7 cellular contexts compared by ENCODE assay signal in genomic region chr4:48780867-48781219, GRCh38. TPM values are rescaled to one million over a fixed set of nuclear protein-coding genes. Genes with fewer than 3 reads are reported as not detected.
DNase-seq lines count a peak whose midpoint lies in the region; ATAC-seq, FAIRE-seq and TF ChIP-seq lines count a peak whose summit lies in the region.

No MANE protein-coding gene starts in this region.

- H3K4me3 ChIP-seq in HEK293 (ENCODE audit: low read depth, low read length) = peak overlapping the region; percentile 56
- peak overlapping the region; percentile 73 for H3K4me3 ChIP-seq in GM12878

- H2AFZ ChIP-seq in GM12878 (ENCODE audit: control insufficient read depth, low read depth, low read length) = peak overlapping the region; percentile 63

- H3K9me3 ChIP-seq in HEK293 (ENCODE audit: control insufficient read depth, insufficient read depth, low read depth, low read length) (no peaks in the 10 kb centered on the region), GM12878 (replicated peaks; ENCODE audit: control insufficient read depth, insufficient read depth, low read length) (no peaks in the 10 kb centered on the region)

- intact Hi-C loops in GM12878 (cut with micrococcal nuclease; ENCODE audit: unreplicated experiment) = loop anchor here (1.0 to 5.0 kb wide), 3 partner anchors 50 to 204 kb away; partner anchors contain the start of genes OCIAD1 and OCIAD2

- TF ChIP-seq RAD21 in GM12878 (IDR thresholded peaks at IDR 0.05; ENCODE audit: insufficient read depth, low read depth, low read length) = no peak

- H3K36me3 ChIP-seq in HEK293 (ENCODE audit: control insufficient read depth in 2 of 2, insufficient read depth in 1 of 2, low read length in 2 of 2) (no peaks in the 10 kb centered on the region), GM12878 (ENCODE audit: control insufficient read depth in 2 of 2, insufficient read depth in 2 of 2, low read length in 1 of 2) (no peaks in the 10 kb centered on the region)

- DNase-seq in RWPE1 (ENCODE audit: low spot score) (no peak), GM12878 (ENCODE audit: low read depth, low spot score) (no peak), kidney tubule cell (ENCODE audit: low spot score) (peak; percentile 66), hepatic stellate cell (ENCODE audit: low spot score) (no peak)
- peak; percentile 7 for DNase-seq in stimulated activated CD4-positive, alpha-beta T cell treated with anti-CD3 and anti-CD28 coated beads, Interleukin-4, amount 100 ng/mL, for 1 hour

- no peaks in the 10 kb centered on the region for H3K27me3 ChIP-seq in GM12878 (replicated peaks in 1 of 2; ENCODE audit: control insufficient read depth in 2 of 2, insufficient read depth in 2 of 2, low read length in 1 of 2)

- ATAC-seq in GM12878 = no peak
- ATAC-seq in HG02610 (IDR thresholded peaks at IDR 0.05; ENCODE audit: unreplicated experiment) = no peak

- TF ChIP-seq POLR2A in GM12878 (IDR thresholded peaks at IDR 0.05; ENCODE audit: low read depth, low read length) = no peak

- FAIRE-seq in GM12878 (lab: Jason Lieb, UNC) = no peak

- SMC1A ChIA-PET in GM12878 (lab: Charles Lee; ENCODE audit: uncharacterized antibody, unreplicated experiment) = interaction anchor here (0.7 to 2.5 kb wide), 21 partner anchors 12 to 223 kb away, joined by 3 to 9 read pairs (median 3); partner anchors contain the start of gene OCIAD2

- peaks cover 41% of the 10 kb centered on the region for H3K79me2 ChIP-seq in GM12878 (ENCODE audit: control insufficient read depth, insufficient read depth, low read length)

- POLR2A ChIA-PET in HEK293 (lab: Yijun Ruan, JAX) = interaction anchor here (0.9 to 1.7 kb wide), 7 partner anchors 11 to 201 kb away, joined by 3 to 7 read pairs (median 3); partner anchors contain the start of genes OCIAD1 and OCIAD2
- POLR2A ChIA-PET in RWPE1 (lab: Yijun Ruan, JAX; ENCODE audit: low non-redundant PET) = no interaction called here
- POLR2A ChIA-PET in GM12878 (lab: Charles Lee) = interaction anchor here (0.5 to 1.4 kb wide), 11 partner anchors 9 to 571 kb away, joined by 3 to 7 read pairs (median 4); no protein-coding TSS in a partner anchor

- RAD21 ChIA-PET in GM12878 (lab: Charles Lee; ENCODE audit: unreplicated experiment) = interaction anchor here (0.6 to 3.8 kb wide), 16 partner anchors 10 to 202 kb away, joined by 3 to 12 read pairs (median 4); partner anchors contain the start of gene OCIAD1

- in situ Hi-C loops in GM12878 (cut with MboI) = no loop called here

- H3K9ac ChIP-seq in GM12878 (ENCODE audit: control insufficient read depth, insufficient read depth, low read length) = peak overlapping the region; percentile 60

- H3K27ac ChIP-seq in HEK293 (ENCODE audit: extremely low read depth, low read depth, low read length) (peak overlapping the region; percentile 38), RWPE1 (peak overlapping the region; percentile 99; the same call in 1 of the 2 replicates), GM12878 (ENCODE audit: control insufficient read depth, insufficient read depth) (peak overlapping the region; percentile 56)

- H4K20me1 ChIP-seq in GM12878 (ENCODE audit: control insufficient read depth, insufficient read depth) = no peaks in the 10 kb centered on the region

- no peak for TF ChIP-seq EP300 in GM12878 (IDR thresholded peaks at IDR 0.05; ENCODE audit: borderline replicate concordance in 1 of 2, control insufficient read depth in 1 of 2, low read depth in 2 of 2, low read length in 2 of 2)

- TSS peak; percentile 99 for BruUV-seq in GM12878 (replicated peaks; lab: Mats Ljungman, UMichigan)

- WGBS in GM12878 (ENCODE audit: insufficient coverage, insufficient replicate concordance, low lambda C conversion rate, missing lambda C conversion rate) = 0% methylated on average over 10 of the region's 10 CpGs

- H3K4me2 ChIP-seq in GM12878 (ENCODE audit: control insufficient read depth, insufficient read depth) = peak overlapping the region; percentile 86

- TF ChIP-seq CTCF in HEK293 (tag by site-specific recombination; IDR thresholded peaks at IDR 0.05) (no peak), RWPE1 (conservative IDR thresholded peaks at IDR 0.05; ENCODE audit: low read depth) (no peak), GM12878 (IDR thresholded peaks at IDR 0.05 in 2 of 3, conservative IDR thresholded peaks at IDR 0.05 in 1 of 3; ENCODE audit: control insufficient read depth in 2 of 3, extremely low read depth in 1 of 3, insufficient read depth in 1 of 3, low read depth in 3 of 3, low read length in 3 of 3) (no peak)

- H3K4me1 ChIP-seq in HEK293 (ENCODE audit: control insufficient read depth, insufficient read depth, low read length) (peaks cover 4% of the 10 kb centered on the region; the same call in 1 of the 2 replicates), GM12878 (ENCODE audit: control insufficient read depth, insufficient read depth, low read length) (0 out of 2 replicates have a peak, but pooled peaks cover 2% of the 10 kb centered on the region)

- CTCF ChIA-PET in HEK293 (lab: Yijun Ruan, JAX) = interaction anchor here (0.6 to 2.3 kb wide), 6 partner anchors 9 to 202 kb away, joined by 3 to 6 read pairs (median 4); no protein-coding TSS in a partner anchor
- CTCF ChIA-PET in RWPE1 (lab: Yijun Ruan, JAX) = interaction anchor here (0.8 to 1.9 kb wide), 2 partner anchors 202 to 203 kb away, joined by 4 to 7 read pairs; no protein-coding TSS in a partner anchor
- CTCF ChIA-PET in GM12878 (lab: Yijun Ruan, JAX) = interaction anchor here (0.6 to 5.9 kb wide), 13 partner anchors 8 to 476 kb away, joined by 3 to 38 read pairs (median 3); partner anchors contain the start of genes OCIAD1 and OCIAD2

TF ChIP-seq in HEK293, 187 proteins besides CTCF, POLR2A, EP300 and RAD21 (continues in another document):
- TF ChIP-seq FEZF1 (tag by site-specific recombination; IDR thresholded peaks at IDR 0.05) (0 out of 2 replicates have a peak, but pooled peaks have one; percentile 9), ZNF626 (tag by site-specific recombination; IDR thresholded peaks at IDR 0.05) (no peak), ZNF335 (tag by site-specific recombination; conservative IDR thresholded peaks at IDR 0.05) (peak; percentile 50), ZNF394 (tag by site-specific recombination; IDR thresholded peaks at IDR 0.05; ENCODE audit: borderline replicate concordance) (0 out of 2 replicates have a peak, but pooled peaks have one; percentile 13), ZBTB17 (tag by site-specific recombination; IDR thresholded peaks at IDR 0.05) (peak; percentile 82), ZNF175 (tag by site-specific recombination; IDR thresholded peaks at IDR 0.05) (no peak), SCRT2 (tag by site-specific recombination; IDR thresholded peaks at IDR 0.05) (peak; percentile 85), ZNF629 (tag by site-specific recombination; IDR thresholded peaks at IDR 0.05) (0 out of 2 replicates have a peak, but pooled peaks have one; percentile 44)

RNA-seq across cellular contexts. Expression of gene FRYL, which starts 0.8 kb away (rescaled TPM):
- 290 and 300 TPM in 2 replicates for total RNA-seq in GM12878 (2013; cell fraction: nucleolus; rRNA removed)
- 44.3 and 54.1 TPM in 2 replicates for total RNA-seq in GM12878 (2014; rRNA removed)
- 50.6 and 53.6 TPM in 2 replicates for total RNA-seq in GM12878 (2014; rRNA removed; fragmentation: Illumina TruSeq; extraction: Trizol)
- 40.9 and 48.4 TPM in 2 replicates for total RNA-seq in GM12878 (2021)
- 9.6 TPM for polyA plus RNA-seq in GM12878 (2011; ENCODE audit: low read depth)
- 42.5 and 57.4 TPM in 2 replicates for polyA plus RNA-seq in GM12878 (2011; rRNA removed)
- polyA plus RNA-seq in GM12878 (2011; cell fraction: cytosol; rRNA removed) = 15.4 and 21.6 TPM in 2 replicates
- 51.3 and 52.6 TPM in 2 replicates for polyA plus RNA-seq in GM12878 (2011; cell fraction: nucleus; rRNA removed)
- polyA plus RNA-seq in GM12878 (2012) = 14.6 and 20.4 TPM in 2 replicates
- 27.0 and 31.0 TPM in 2 replicates for polyA plus RNA-seq in GM12878 (2014; fragmentation: Illumina TruSeq; extraction: Trizol)
- 10 to 100 TPM; 10.3 to 12.6 TPM for polyA plus RNA-seq in GM12878 (2014; fragmentation: Nextera tagmentation; extraction: Ambion mirVana)
- 23.0 and 23.8 TPM in 2 replicates for polyA plus RNA-seq in GM12878 (2014; rRNA removed)
- 10 to 100 TPM; 28.4 to 29.0 TPM for polyA plus RNA-seq in GM12878 (2016; fragmentation: Nextera tagmentation; extraction: Ambion mirVana)
- 128 and 172 TPM in 2 replicates for polyA minus RNA-seq in GM12878 (2011; rRNA and poly(A)+ RNA removed)
- 36.4 and 41.7 TPM in 2 replicates for polyA minus RNA-seq in GM12878 (2011; cell fraction: cytosol; rRNA and poly(A)+ RNA removed)
- polyA minus RNA-seq in GM12878 (2011; cell fraction: nucleus; rRNA and poly(A)+ RNA removed) = 164 and 223 TPM in 2 replicates

RNA-seq across cellular contexts. Expression of gene OCIAD1, which starts 50.0 kb away (rescaled TPM):
- 201 and 206 TPM in 2 replicates for total RNA-seq in GM12878 (2013; cell fraction: nucleolus; rRNA removed)
- total RNA-seq in GM12878 (2014; rRNA removed) (89.6 and 104 TPM in 2 replicates), GM12878 (2014; rRNA removed; fragmentation: Illumina TruSeq; extraction: Trizol) (107 and 109 TPM in 2 replicates), GM12878 (2021) (89.1 and 90.6 TPM in 2 replicates)
- 108 TPM for polyA plus RNA-seq in GM12878 (2011; ENCODE audit: low read depth)
- polyA plus RNA-seq in GM12878 (2011; rRNA removed) (178 and 255 TPM in 2 replicates), GM12878 (2014; fragmentation: Illumina TruSeq; extraction: Trizol) (196 and 261 TPM in 2 replicates), GM12878 (2014; fragmentation: Nextera tagmentation; extraction: Ambion mirVana) (100 to 1,000 TPM; 131 to 141 TPM), GM12878 (2014; rRNA removed) (93.4 and 108 TPM in 2 replicates), GM12878 (2016; fragmentation: Nextera tagmentation; extraction: Ambion mirVana) (100 to 1,000 TPM; 146 to 148 TPM)
- 84.6 and 88.1 TPM in 2 replicates for polyA plus RNA-seq in GM12878 (2011; cell fraction: cytosol; rRNA removed)
- 76.2 and 80.2 TPM in 2 replicates for polyA plus RNA-seq in GM12878 (2011; cell fraction: nucleus; rRNA removed)
- polyA plus RNA-seq in GM12878 (2012) = 99.9 and 107 TPM in 2 replicates
- 53.7 and 65.8 TPM in 2 replicates for polyA minus RNA-seq in GM12878 (2011; rRNA and poly(A)+ RNA removed)
- 35.5 and 40.1 TPM in 2 replicates for polyA minus RNA-seq in GM12878 (2011; cell fraction: cytosol; rRNA and poly(A)+ RNA removed)
- 64.0 and 117 TPM in 2 replicates for polyA minus RNA-seq in GM12878 (2011; cell fraction: nucleus; rRNA and poly(A)+ RNA removed)

Comparison
In these comparisons a context has a peak if more than half of its experiments do, and no peak if none do; other contexts are left out.
1. H3K27ac ChIP-seq: peak in every context shown above with its lines; median percentile 99 in RWPE1; 56 in GM12878; 38 in HEK293.
2. DNase-seq: peak in kidney tubule cell (single experiment) and stimulated activated CD4-positive, alpha-beta T cell treated with anti-CD3 and anti-CD28 coated beads, Interleukin-4, amount 100 ng/mL, for 1 hour (single experiment); none in RWPE1 (single experiment), GM12878 (single experiment) and hepatic stellate cell (single experiment).